In the genomic region with DNA sequence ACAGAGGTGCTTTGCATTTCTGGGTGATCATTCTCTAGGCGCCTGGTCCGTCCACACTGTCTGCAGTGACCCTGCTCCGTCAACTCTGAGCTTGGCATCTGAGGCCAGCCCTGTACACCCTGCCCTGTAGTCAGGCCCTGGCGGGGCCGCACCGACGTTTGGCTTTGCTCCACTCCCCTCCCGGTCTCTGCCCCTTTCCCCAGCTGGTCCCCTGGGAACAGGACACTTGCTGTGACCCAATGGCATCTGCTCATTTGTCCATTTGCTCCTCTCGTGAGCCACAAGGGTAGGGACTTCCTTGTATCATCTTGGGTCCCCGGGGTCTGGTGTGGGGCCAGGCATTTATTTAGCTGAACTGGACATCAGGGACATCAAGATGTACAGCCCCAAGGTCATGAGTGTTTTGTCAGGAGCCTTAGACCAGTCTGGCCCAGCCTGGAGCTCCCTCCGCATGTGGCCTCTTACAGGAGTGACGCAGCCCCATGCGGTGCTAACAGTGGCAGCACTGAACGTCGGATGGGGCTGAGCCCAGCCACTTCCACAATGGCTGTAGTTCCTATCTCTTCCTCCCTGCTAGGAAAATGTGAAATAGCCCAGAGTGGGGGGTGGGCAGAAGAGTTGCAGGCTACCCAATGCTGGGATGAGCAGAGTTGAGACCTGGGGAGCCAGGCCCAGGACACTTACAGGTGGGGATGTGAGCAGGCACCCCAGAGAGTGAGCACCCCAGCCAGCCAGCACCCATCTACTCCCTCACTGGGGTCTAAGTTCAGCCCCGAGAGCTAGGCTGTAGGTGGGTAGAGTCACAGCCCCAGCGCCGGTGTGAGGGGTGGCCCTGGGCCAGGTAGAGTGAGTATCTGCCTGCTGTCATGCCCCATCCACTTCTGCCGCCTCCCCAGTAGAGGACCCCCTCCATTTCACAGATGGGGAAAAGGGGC, we compare ENCODE assay signal across 16 cellular contexts. TPM values are rescaled to one million over a fixed set of nuclear protein-coding genes. Genes with fewer than 3 reads are reported as not detected.
A peak's percentile ranks its signal among the peaks of the same experiment; 100 is the strongest.
DNase-seq lines count a peak whose midpoint lies in the region; ATAC-seq, FAIRE-seq and TF ChIP-seq lines count a peak whose summit lies in the region.
"Had no signal": no experiment of that assay in that cellular context is flagged by ENCODE, and none has a peak within 500 bp of the region (broad histone marks: within the 10 kb centered on the region; RNA-seq: fewer than 3 reads in every experiment).

No MANE protein-coding gene starts in this region.

- DNase-seq in activated naive CD4-positive, alpha-beta T cell treated with anti-CD3 and anti-CD28 coated beads, Interleukin-2, amount 10 ng/mL, durations not matched to agents 7 days and 5 days: peak; percentile 20
- DNase-seq in activated naive CD4-positive, alpha-beta T cell treated with Interleukin-2 at 50 U/mL for 16 hours: no peak
- peak; percentile 13 for DNase-seq in WTC11 (ENCODE audit: low spot score)
- DNase-seq in HepG2 (ENCODE audit: low spot score): no peak
- peak; percentile 21 to 64 for DNase-seq in tibial artery
- DNase-seq in kidney glomerular epithelial cell (lab: John Stamatoyannopoulos, UW): no peak
- DNase-seq in occipital lobe (lab: John Stamatoyannopoulos, UW): no peak
- no peak for DNase-seq in medulla oblongata (ENCODE audit: extremely low spot score)
- DNase-seq: AML-193; H7; NCI-H2171 treated with DMSO at 0.1 percent for 48 hours; stimulated activated CD4-positive, alpha-beta T cell treated with anti-CD3 and anti-CD28 coated beads, Interleukin-1b, Interleukin-23, amount 100 ng/mL, for 48 hours; stimulated activated naive CD8-positive, alpha-beta T cell treated with anti-CD3 and anti-CD28 coated beads, Interleukin-15, amount 100 ng/mL, for 72 hours had no signal

- H3K27ac ChIP-seq in HepG2 (ENCODE audit: extremely low read length, insufficient read depth, low read length) (peak overlapping the region; percentile 67), tibial artery (peak overlapping the region; percentile 30 to 58)
- H3K27ac ChIP-seq: KMS-11 had no signal

- H3K36me3 ChIP-seq in HepG2 (replicated peaks in 1 of 2; ENCODE audit: control insufficient read depth in 1 of 2, insufficient read depth in 2 of 2, low read length in 2 of 2) (peaks cover 1 to 2% of the 10 kb centered on the region in 2 experiments; a peak in 1 of 5 replicates), tibial artery (no peaks in the 10 kb centered on the region)

- ATAC-seq in WTC11 (no peak), HepG2 (peak; percentile 40)
- ATAC-seq: stimulated activated naive CD8-positive, alpha-beta T cell treated with anti-CD3 and anti-CD28 coated beads, Interleukin-15, amount 100 ng/mL, for 72 hours had no signal

- H3K36me3 Mint-ChIP-seq in activated naive CD4-positive, alpha-beta T cell treated with anti-CD3 and anti-CD28 coated beads, Interleukin-2, amount 10 ng/mL, durations not matched to agents 7 days and 5 days: no peaks in the 10 kb centered on the region
- no peaks in the 10 kb centered on the region for H3K36me3 Mint-ChIP-seq in WTC11

- H3K4me3 Mint-ChIP-seq in activated naive CD4-positive, alpha-beta T cell treated with anti-CD3 and anti-CD28 coated beads, Interleukin-2, amount 10 ng/mL, durations not matched to agents 7 days and 5 days: no peak overlapping the region
- H3K4me3 Mint-ChIP-seq in WTC11: no peak overlapping the region
- H3K4me3 Mint-ChIP-seq: neural crest cell; stimulated activated naive CD8-positive, alpha-beta T cell treated with anti-CD3 and anti-CD28 coated beads, Interleukin-15, amount 100 ng/mL, for 72 hours had no signal

- peaks cover 35% of the 10 kb centered on the region for H3K27me3 Mint-ChIP-seq in activated naive CD4-positive, alpha-beta T cell treated with anti-CD3 and anti-CD28 coated beads, Interleukin-2, amount 10 ng/mL, durations not matched to agents 7 days and 5 days
- H3K27me3 Mint-ChIP-seq in WTC11 (ENCODE audit: low read depth): peaks cover 21% of the 10 kb centered on the region
- H3K27me3 Mint-ChIP-seq: stimulated activated naive CD8-positive, alpha-beta T cell treated with anti-CD3 and anti-CD28 coated beads, Interleukin-15, amount 100 ng/mL, for 72 hours had no signal

- H3K9me3 Mint-ChIP-seq in activated naive CD4-positive, alpha-beta T cell treated with anti-CD3 and anti-CD28 coated beads, Interleukin-2, amount 10 ng/mL, durations not matched to agents 7 days and 5 days: no peaks in the 10 kb centered on the region
- H3K9me3 Mint-ChIP-seq in WTC11: no peaks in the 10 kb centered on the region
- H3K9me3 Mint-ChIP-seq: neural crest cell; stimulated activated naive CD8-positive, alpha-beta T cell treated with anti-CD3 and anti-CD28 coated beads, Interleukin-15, amount 100 ng/mL, for 72 hours had no signal

- TF ChIP-seq CTCF in WTC11 (IDR thresholded peaks at IDR 0.05): no peak
- TF ChIP-seq CTCF in HepG2 (CRISPR knock-in tag; IDR thresholded peaks at IDR 0.05): no peak
- TF ChIP-seq CTCF in tibial artery (IDR thresholded peaks at IDR 0.05): no peak

- peaks cover 93% of the 10 kb centered on the region for H3K4me1 ChIP-seq in HepG2 (ENCODE audit: insufficient read depth, low read length)
- H3K4me1 ChIP-seq in tibial artery: peaks cover 0 to 50% (median 45%) of the 10 kb centered on the region in 4 donors

- intact Hi-C loops in HepG2 (cut with micrococcal nuclease; ENCODE audit: unreplicated experiment): loop anchor here (1.0 to 5.0 kb wide), 4 partner anchors 30 to 58 kb away; partner anchors contain the start of genes ADD1 and TNIP2
- intact Hi-C loops in tibial artery (cut with DNase I; ENCODE audit: low total_unique reads): no loop called here

- peak overlapping the region; percentile 8 for H3K27ac Mint-ChIP-seq in activated naive CD4-positive, alpha-beta T cell treated with anti-CD3 and anti-CD28 coated beads, Interleukin-2, amount 10 ng/mL, durations not matched to agents 7 days and 5 days
- H3K27ac Mint-ChIP-seq in WTC11: no peak overlapping the region
- H3K27ac Mint-ChIP-seq: stimulated activated naive CD8-positive, alpha-beta T cell treated with anti-CD3 and anti-CD28 coated beads, Interleukin-15, amount 100 ng/mL, for 72 hours had no signal

- peaks cover 23% of the 10 kb centered on the region for H3K79me2 ChIP-seq in HepG2 (ENCODE audit: insufficient read depth, low read length)

- CTCF ChIA-PET in activated naive CD4-positive, alpha-beta T cell treated with anti-CD3 and anti-CD28 coated beads, Interleukin-2, amount 10 ng/mL, durations not matched to agents 7 days and 5 days (lab: Charles Lee): interaction anchor here (0.7 to 1.2 kb wide), 2 partner anchors 9 to 22 kb away, joined by 3 read pairs; no protein-coding TSS in a partner anchor
- CTCF ChIA-PET in WTC11 (lab: Charles Lee) (no interaction called here), HepG2 (lab: Yijun Ruan, JAX; ENCODE audit: low intra/inter-chr PET ratio, low total read pairs) (no interaction called here)

- TF ChIP-seq RAD21 in HepG2 (CRISPR knock-in tag; IDR thresholded peaks at IDR 0.05): 0 out of 2 replicates have a peak, but pooled peaks have one; percentile 12

- no peaks in the 10 kb centered on the region for H3K27me3 ChIP-seq in HepG2 (ENCODE audit: control insufficient read depth in 1 of 2, insufficient read depth in 2 of 2, low read length in 2 of 2)
- H3K27me3 ChIP-seq in tibial artery: no peaks in the 10 kb centered on the region

- H3K4me2 ChIP-seq in HepG2 (ENCODE audit: low read depth, low read length): peak overlapping the region; percentile 88
- H3K4me2 ChIP-seq: KMS-11 had no signal

- TF ChIP-seq EP300 in HepG2 (IDR thresholded peaks at IDR 0.05; ENCODE audit: low read depth in 2 of 2, low read length in 2 of 2) (no peak), HepG2 (CRISPR knock-in tag; IDR thresholded peaks at IDR 0.05; ENCODE audit: borderline replicate concordance) (no peak)

- BruUV-seq in HepG2 (replicated peaks; lab: Mats Ljungman, UMichigan): no TSS peak

- H3K4me1 Mint-ChIP-seq in activated naive CD4-positive, alpha-beta T cell treated with anti-CD3 and anti-CD28 coated beads, Interleukin-2, amount 10 ng/mL, durations not matched to agents 7 days and 5 days: peaks cover 60% of the 10 kb centered on the region
- H3K4me1 Mint-ChIP-seq in WTC11: peaks cover 18% of the 10 kb centered on the region

- peak in 1 of 2 experiments; percentile 14; a peak in 1 of 4 replicates for TF ChIP-seq POLR2A in HepG2 (IDR thresholded peaks at IDR 0.05; ENCODE audit: insufficient read depth in 1 of 2, low read depth in 2 of 2, low read length in 2 of 2)

- H4K20me1 ChIP-seq in HepG2 (ENCODE audit: insufficient read depth, low read length): no peaks in the 10 kb centered on the region

- H3K9me3 ChIP-seq in HepG2 (ENCODE audit: low read length): no peaks in the 10 kb centered on the region
- H3K9me3 ChIP-seq in tibial artery: no peaks in the 10 kb centered on the region

- WGBS in HepG2 (ENCODE audit: low lambda C conversion rate): 11% methylated on average over 4 of the region's 19 CpGs

- in situ Hi-C loops in HepG2 (cut with HindIII; ENCODE audit: extremely low pct_ligation_motif_present, low pct_unique_long_range_greater_than_20kb): loop anchor here (5.0 kb wide), 1 partner anchor 34 kb away; the partner anchor contains the start of gene TNIP2

- H2AFZ ChIP-seq in HepG2 (ENCODE audit: low read length): no peak overlapping the region

- POLR2A ChIA-PET in WTC11 (lab: Charles Lee): interaction anchor here (1.3 kb wide), 1 partner anchor 34 kb away, joined by 3 read pairs; no protein-coding TSS in a partner anchor
- POLR2A ChIA-PET in HepG2 (lab: Yijun Ruan, JAX): interaction anchor here (0.7 to 5.7 kb wide), 7 partner anchors 8 to 59 kb away, joined by 3 to 65 read pairs (median 8); partner anchors contain the start of gene TNIP2

- peak overlapping the region; percentile 33 to 73 (median 52); a peak in 5 of 6 replicates for H3K4me3 ChIP-seq in HepG2 (replicated peaks in 1 of 3; ENCODE audit: insufficient read depth in 1 of 3, low read depth in 2 of 3, low read length in 3 of 3)
- no peak overlapping the region for H3K4me3 ChIP-seq in tibial artery

- FAIRE-seq in HepG2 (lab: Jason Lieb, UNC): no peak
- FAIRE-seq: endothelial cell of umbilical vein had no signal

- peak overlapping the region; percentile 61 for H3K9ac ChIP-seq in HepG2 (ENCODE audit: insufficient read depth, low read depth, low read length)
- H3K9ac ChIP-seq: KMS-11 had no signal

RNA-seq across cellular contexts. Expression of gene SH3BP2, which starts 2.0 kb away (rescaled TPM):
- total RNA-seq in WTC11 (2021) (43.2 to 49.1 TPM (median 44.5 TPM) in 3 replicates), HepG2 (2016; rRNA removed; fragmentation: Illumina TruSeq; extraction: Trizol) (7.0 and 16.9 TPM in 2 replicates), occipital lobe (24.8 TPM)
- total RNA-seq in HepG2 (2016; cell fraction: cytosol; rRNA removed; fragmentation: Illumina TruSeq; extraction: Trizol; ENCODE audit: low read depth): 8.3 and 8.9 TPM in 2 replicates
- 6.0 and 17.5 TPM in 2 replicates for total RNA-seq in HepG2 (2016; cell fraction: insoluble cytoplasmic fraction; rRNA removed; fragmentation: Illumina TruSeq; extraction: Trizol)
- total RNA-seq in HepG2 (2016; cell fraction: membrane; rRNA removed; fragmentation: Illumina TruSeq; extraction: Trizol): 10.1 and 13.2 TPM in 2 replicates
- 24.2 and 26.2 TPM in 2 replicates for total RNA-seq in HepG2 (2016; cell fraction: nucleus; rRNA removed; fragmentation: Illumina TruSeq; extraction: Trizol)
- polyA plus RNA-seq in HepG2 (2011; rRNA removed): 34.5 and 38.6 TPM in 2 replicates
- polyA plus RNA-seq in HepG2 (2011; cell fraction: cytosol; rRNA removed): 9.0 and 10.4 TPM in 2 replicates
- 190 and 200 TPM in 2 replicates for polyA plus RNA-seq in HepG2 (2011; cell fraction: nucleus; rRNA removed)
- polyA plus RNA-seq in HepG2 (2012): 8.5 and 20.0 TPM in 2 replicates
- polyA plus RNA-seq in HepG2 (2016; cell fraction: cytosol; fragmentation: Illumina TruSeq; extraction: Trizol; ENCODE audit: low read depth): 8.6 and 9.1 TPM in 2 replicates
- 8.9 and 10.1 TPM in 2 replicates for polyA plus RNA-seq in HepG2 (2016; cell fraction: insoluble cytoplasmic fraction; fragmentation: Illumina TruSeq; extraction: Trizol; ENCODE audit: low read depth)
- polyA plus RNA-seq in HepG2 (2016; cell fraction: membrane; fragmentation: Illumina TruSeq; extraction: Trizol; ENCODE audit: low read depth): 12.6 and 15.4 TPM in 2 replicates
- 68.6 and 68.9 TPM in 2 replicates for polyA plus RNA-seq in HepG2 (2016; cell fraction: nucleus; fragmentation: Illumina TruSeq; extraction: Trizol; ENCODE audit: insufficient read depth, low read depth)
- polyA minus RNA-seq in HepG2 (2011; rRNA and poly(A)+ RNA removed; ENCODE audit: low replicate concordance): 33.1 and 43.4 TPM in 2 replicates
- 8.4 and 8.5 TPM in 2 replicates for polyA minus RNA-seq in HepG2 (2011; cell fraction: cytosol; rRNA and poly(A)+ RNA removed)
- 60.7 and 63.2 TPM in 2 replicates for polyA minus RNA-seq in HepG2 (2011; cell fraction: nucleus; rRNA and poly(A)+ RNA removed)

RNA-seq across cellular contexts. Expression of gene TNIP2, which starts 34.7 kb away (rescaled TPM):
- total RNA-seq in WTC11 (2021) (39.3 to 44.4 TPM (median 41.5 TPM) in 3 replicates), HepG2 (2016; rRNA removed; fragmentation: Illumina TruSeq; extraction: Trizol) (28.5 and 38.0 TPM in 2 replicates), occipital lobe (5.9 TPM)
- total RNA-seq in HepG2 (2016; cell fraction: cytosol; rRNA removed; fragmentation: Illumina TruSeq; extraction: Trizol; ENCODE audit: low read depth): 51.3 and 56.9 TPM in 2 replicates
- 23.8 and 37.4 TPM in 2 replicates for total RNA-seq in HepG2 (2016; cell fraction: insoluble cytoplasmic fraction; rRNA removed; fragmentation: Illumina TruSeq; extraction: Trizol)
- 75.6 and 77.4 TPM in 2 replicates for total RNA-seq in HepG2 (2016; cell fraction: membrane; rRNA removed; fragmentation: Illumina TruSeq; extraction: Trizol)
- 22.8 and 24.6 TPM in 2 replicates for total RNA-seq in HepG2 (2016; cell fraction: nucleus; rRNA removed; fragmentation: Illumina TruSeq; extraction: Trizol)
- polyA plus RNA-seq in HepG2 (2011; rRNA removed): 25.6 and 30.1 TPM in 2 replicates
- polyA plus RNA-seq in HepG2 (2011; cell fraction: cytosol; rRNA removed): 24.2 and 29.8 TPM in 2 replicates
- 85.8 and 92.8 TPM in 2 replicates for polyA plus RNA-seq in HepG2 (2011; cell fraction: nucleus; rRNA removed)
- 14.3 and 23.5 TPM in 2 replicates for polyA plus RNA-seq in HepG2 (2012)
- 52.0 and 56.1 TPM in 2 replicates for polyA plus RNA-seq in HepG2 (2016; cell fraction: cytosol; fragmentation: Illumina TruSeq; extraction: Trizol; ENCODE audit: low read depth)
- 25.2 and 28.5 TPM in 2 replicates for polyA plus RNA-seq in HepG2 (2016; cell fraction: insoluble cytoplasmic fraction; fragmentation: Illumina TruSeq; extraction: Trizol; ENCODE audit: low read depth)
- 60.4 and 61.0 TPM in 2 replicates for polyA plus RNA-seq in HepG2 (2016; cell fraction: membrane; fragmentation: Illumina TruSeq; extraction: Trizol; ENCODE audit: low read depth)
- polyA plus RNA-seq in HepG2 (2016; cell fraction: nucleus; fragmentation: Illumina TruSeq; extraction: Trizol; ENCODE audit: insufficient read depth, low read depth): 46.5 and 50.4 TPM in 2 replicates
- 10.0 and 18.7 TPM in 2 replicates for polyA minus RNA-seq in HepG2 (2011; rRNA and poly(A)+ RNA removed; ENCODE audit: low replicate concordance)
- 8.1 and 8.4 TPM in 2 replicates for polyA minus RNA-seq in HepG2 (2011; cell fraction: cytosol; rRNA and poly(A)+ RNA removed)
- 18.6 and 22.9 TPM in 2 replicates for polyA minus RNA-seq in HepG2 (2011; cell fraction: nucleus; rRNA and poly(A)+ RNA removed)

RNA-seq across cellular contexts. Expression of gene ADD1, which starts 52.8 kb away (rescaled TPM):
- 164 to 178 TPM (median 167 TPM) in 3 replicates for total RNA-seq in WTC11 (2021)
- 122 and 133 TPM in 2 replicates for total RNA-seq in HepG2 (2016; rRNA removed; fragmentation: Illumina TruSeq; extraction: Trizol)
- 25.1 and 28.0 TPM in 2 replicates for total RNA-seq in HepG2 (2016; cell fraction: cytosol; rRNA removed; fragmentation: Illumina TruSeq; extraction: Trizol; ENCODE audit: low read depth)
- 104 and 117 TPM in 2 replicates for total RNA-seq in HepG2 (2016; cell fraction: insoluble cytoplasmic fraction; rRNA removed; fragmentation: Illumina TruSeq; extraction: Trizol)
- 56.9 and 59.3 TPM in 2 replicates for total RNA-seq in HepG2 (2016; cell fraction: membrane; rRNA removed; fragmentation: Illumina TruSeq; extraction: Trizol)
- 109 and 119 TPM in 2 replicates for total RNA-seq in HepG2 (2016; cell fraction: nucleus; rRNA removed; fragmentation: Illumina TruSeq; extraction: Trizol)
- 73.9 and 76.3 TPM in 2 replicates for polyA plus RNA-seq in HepG2 (2011; rRNA removed)
- polyA plus RNA-seq in HepG2 (2011; cell fraction: cytosol; rRNA removed): 48.1 and 66.3 TPM in 2 replicates
- polyA plus RNA-seq in HepG2 (2011; cell fraction: nucleus; rRNA removed): 210 and 221 TPM in 2 replicates
- 70.7 and 77.6 TPM in 2 replicates for polyA plus RNA-seq in HepG2 (2012)
- 11.6 and 13.4 TPM in 2 replicates for polyA plus RNA-seq in HepG2 (2016; cell fraction: cytosol; fragmentation: Illumina TruSeq; extraction: Trizol; ENCODE audit: low read depth)
- polyA plus RNA-seq in HepG2 (2016; cell fraction: insoluble cytoplasmic fraction; fragmentation: Illumina TruSeq; extraction: Trizol; ENCODE audit: low read depth): 90.6 and 120 TPM in 2 replicates
- polyA plus RNA-seq in HepG2 (2016; cell fraction: membrane; fragmentation: Illumina TruSeq; extraction: Trizol; ENCODE audit: low read depth): 40.3 and 41.9 TPM in 2 replicates
- polyA plus RNA-seq in HepG2 (2016; cell fraction: nucleus; fragmentation: Illumina TruSeq; extraction: Trizol; ENCODE audit: insufficient read depth, low read depth): 163 and 167 TPM in 2 replicates
- 28.2 and 90.0 TPM in 2 replicates for polyA minus RNA-seq in HepG2 (2011; rRNA and poly(A)+ RNA removed; ENCODE audit: low replicate concordance)
- polyA minus RNA-seq in HepG2 (2011; cell fraction: cytosol; rRNA and poly(A)+ RNA removed): 43.0 and 48.4 TPM in 2 replicates
- polyA minus RNA-seq in HepG2 (2011; cell fraction: nucleus; rRNA and poly(A)+ RNA removed): 99.5 and 109 TPM in 2 replicates
- 166 TPM for total RNA-seq in occipital lobe

Comparison
In these comparisons a context has a peak if more than half of its experiments do, and no peak if none do; other contexts are left out.
1. DNase-seq: peak in activated naive CD4-positive, alpha-beta T cell treated with anti-CD3 and anti-CD28 coated beads, Interleukin-2, amount 10 ng/mL, durations not matched to agents 7 days and 5 days (single experiment), WTC11 (single experiment) and tibial artery (2 of 2); none in activated naive CD4-positive, alpha-beta T cell treated with Interleukin-2 at 50 U/mL for 16 hours (single experiment), HepG2 (single experiment), kidney glomerular epithelial cell (single experiment), occipital lobe (single experiment) and medulla oblongata (single experiment).
2. H3K4me3 ChIP-seq: peak in HepG2 (3 of 3); none in tibial artery (0 of 2).